Comparison of ENCODE assay signal across 6 cellular contexts in genomic region chr17:75077490-75078096, GRCh38. TPM values are rescaled to one million over a fixed set of nuclear protein-coding genes. Genes with fewer than 3 reads are reported as not detected.
DNase-seq lines count a peak whose midpoint lies in the region; ATAC-seq and TF ChIP-seq lines count a peak whose summit lies in the region.

No MANE protein-coding gene starts in this region.

- H3K4me3 ChIP-seq in heart left ventricle, result peak overlapping the region; percentile 4 to 64 (median 51)

- no peaks in the 10 kb centered on the region for H3K27me3 ChIP-seq in heart left ventricle

- H3K9me3 ChIP-seq in heart left ventricle, result no peaks in the 10 kb centered on the region

- peak overlapping the region; percentile 71 to 93 (median 85) for H3K27ac ChIP-seq in heart left ventricle

- ATAC-seq in GM21786 (IDR thresholded peaks at IDR 0.05; ENCODE audit: unreplicated experiment) (peak; percentile 45), heart left ventricle (peak; percentile 82 to 92 (median 92))

- H3K4me1 ChIP-seq in heart left ventricle, result peaks cover 0 to 39% (median 21%) of the 10 kb centered on the region in 12 donors

- 5 to 14% (median 11%) methylated on average over 14 to 51 of the region's 51 CpGs for WGBS in heart left ventricle, 4 donors

- intact Hi-C loops in heart left ventricle (cut with DNase I), result loop anchor here in 1 of 10 donors (5.0 kb wide), 1 partner anchor 35 kb away; no protein-coding TSS in a partner anchor

- no peaks in the 10 kb centered on the region for H3K36me3 ChIP-seq in heart left ventricle

- peak; percentile 57 to 66 for DNase-seq in activated CD4-positive, alpha-beta T cell treated with anti-CD3 and anti-CD28 coated beads, Interleukin-2, amount 50 U/mL, for 48 hours
- peak; percentile 84 to 90 (median 87) for DNase-seq in heart left ventricle
- DNase-seq in stimulated activated CD8-positive, alpha-beta memory T cell treated with anti-CD3 and anti-CD28 coated beads, Interleukin-4, amount 100 ng/mL, for 24 hours (ENCODE audit: low read depth), result peak; percentile 38
- DNase-seq in SK-N-DZ (ENCODE audit: low spot score), result no peak
- DNase-seq in NCI-H446 (lab: John Stamatoyannopoulos, UW), result no peak

- peak in 11 of 12 donors; percentile 5 to 60 (median 39) for TF ChIP-seq CTCF in heart left ventricle (IDR thresholded peaks at IDR 0.05)

- TF ChIP-seq POLR2A in heart left ventricle (IDR thresholded peaks at IDR 0.05), result no peak

RNA-seq across cellular contexts. Expression of gene SLC16A5, which starts 10.2 kb away (rescaled TPM):
- total RNA-seq in heart left ventricle, result 10 to 100 TPM in 6 of 9 donors, 1 to 10 TPM in 3; 4.8 to 23.3 (median 11.1) TPM
- polyA plus RNA-seq in heart left ventricle, result 1 to 10 TPM; 4.3 to 7.8 TPM
- not detected in 2 replicates for polyA plus RNA-seq in SK-N-DZ (2014; cell fraction: cytosol; rRNA removed)
- 0.72 and 3.3 TPM in 2 replicates for polyA plus RNA-seq in SK-N-DZ (2014; cell fraction: nucleus; rRNA removed)

RNA-seq across cellular contexts. Expression of gene KCTD2, which starts 30.6 kb away (rescaled TPM):
- 10 to 100 TPM; 19.8 to 37.7 (median 31.5) TPM for total RNA-seq in heart left ventricle
- polyA plus RNA-seq in heart left ventricle, result 10 to 100 TPM; 15.7 to 38.7 TPM
- 27.4 and 27.6 TPM in 2 replicates for polyA plus RNA-seq in SK-N-DZ (2014; cell fraction: cytosol; rRNA removed)
- 21.8 and 22.6 TPM in 2 replicates for polyA plus RNA-seq in SK-N-DZ (2014; cell fraction: nucleus; rRNA removed)

RNA-seq across cellular contexts. Expression of gene ATP5PD, which starts 30.8 kb away (rescaled TPM):
- total RNA-seq in heart left ventricle, result 1,000 to 10,000 TPM in 1 of 9 donors, 100 to 1,000 TPM in 8; 597 to 1,208 (median 875) TPM
- polyA plus RNA-seq in heart left ventricle, result 1,000 to 10,000 TPM in 1 of 2 donors, 100 to 1,000 TPM in 1; 725 to 2,623 TPM
- polyA plus RNA-seq in SK-N-DZ (2014; cell fraction: cytosol; rRNA removed), result 372 and 412 TPM in 2 replicates
- polyA plus RNA-seq in SK-N-DZ (2014; cell fraction: nucleus; rRNA removed), result 318 and 350 TPM in 2 replicates

RNA-seq across cellular contexts. Expression of gene ARMC7, which starts 32.2 kb away (rescaled TPM):
- total RNA-seq in heart left ventricle, result 1 to 10 TPM; 3.9 to 7.9 (median 5.2) TPM
- polyA plus RNA-seq in heart left ventricle, result 1 to 10 TPM; 4.9 to 7.1 TPM
- polyA plus RNA-seq in SK-N-DZ (2014; cell fraction: cytosol; rRNA removed), result 4.0 and 7.4 TPM in 2 replicates
- polyA plus RNA-seq in SK-N-DZ (2014; cell fraction: nucleus; rRNA removed), result 2.3 and 3.0 TPM in 2 replicates

RNA-seq across cellular contexts. Expression of gene NT5C, which starts 53.9 kb away (rescaled TPM):
- total RNA-seq in heart left ventricle, result 10 to 100 TPM; 15.9 to 56.0 (median 22.8) TPM
- polyA plus RNA-seq in heart left ventricle, result 10 to 100 TPM; 29.0 to 45.7 TPM
- polyA plus RNA-seq in SK-N-DZ (2014; cell fraction: cytosol; rRNA removed), result 134 and 151 TPM in 2 replicates
- 591 and 629 TPM in 2 replicates for polyA plus RNA-seq in SK-N-DZ (2014; cell fraction: nucleus; rRNA removed)

Comparison
In these comparisons a context has a peak if more than half of its experiments do, and no peak if none do; other contexts are left out.
1. DNase-seq: peak in activated CD4-positive, alpha-beta T cell treated with anti-CD3 and anti-CD28 coated beads, Interleukin-2, amount 50 U/mL, for 48 hours (2 of 2), heart left ventricle (5 of 5) and stimulated activated CD8-positive, alpha-beta memory T cell treated with anti-CD3 and anti-CD28 coated beads, Interleukin-4, amount 100 ng/mL, for 24 hours (single experiment); none in SK-N-DZ (single experiment) and NCI-H446 (0 of 2).